1 cellular context compared by ENCODE assay signal in the genomic region with DNA sequence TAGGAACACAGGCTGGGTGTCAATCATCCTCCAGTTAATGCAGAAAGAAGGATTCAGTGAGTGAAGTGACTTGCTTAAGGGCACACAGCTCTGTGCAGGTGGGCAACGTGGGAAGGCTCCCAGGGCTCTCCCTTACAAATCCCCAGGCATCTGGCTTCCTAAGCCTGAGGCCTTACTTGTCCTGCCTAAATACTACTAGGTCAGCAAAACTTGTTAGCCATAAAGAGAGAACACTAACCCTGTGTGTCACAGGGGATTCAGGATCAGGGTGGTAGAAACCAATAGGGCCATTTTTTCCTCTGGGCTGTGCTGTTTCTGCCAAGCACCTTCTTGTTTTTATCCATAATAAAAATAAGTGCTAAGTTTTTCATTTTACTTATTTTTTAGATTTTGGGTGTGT.
A peak's percentile ranks its signal among the peaks of the same experiment; 100 is the strongest.
TF ChIP-seq lines count a peak whose summit lies in the region.

No MANE protein-coding gene starts in this region.

TF ChIP-seq in K562, 482 proteins besides CTCF, POLR2A, EP300 and RAD21:
- peak; percentile 44 for TF ChIP-seq MAFF (IDR thresholded peaks at IDR 0.05; ENCODE audit: low read length)
- TF ChIP-seq KAT7 (CRISPR knock-in tag; IDR thresholded peaks at IDR 0.05; ENCODE audit: borderline replicate concordance): no peak
- TF ChIP-seq, protein P1, sequence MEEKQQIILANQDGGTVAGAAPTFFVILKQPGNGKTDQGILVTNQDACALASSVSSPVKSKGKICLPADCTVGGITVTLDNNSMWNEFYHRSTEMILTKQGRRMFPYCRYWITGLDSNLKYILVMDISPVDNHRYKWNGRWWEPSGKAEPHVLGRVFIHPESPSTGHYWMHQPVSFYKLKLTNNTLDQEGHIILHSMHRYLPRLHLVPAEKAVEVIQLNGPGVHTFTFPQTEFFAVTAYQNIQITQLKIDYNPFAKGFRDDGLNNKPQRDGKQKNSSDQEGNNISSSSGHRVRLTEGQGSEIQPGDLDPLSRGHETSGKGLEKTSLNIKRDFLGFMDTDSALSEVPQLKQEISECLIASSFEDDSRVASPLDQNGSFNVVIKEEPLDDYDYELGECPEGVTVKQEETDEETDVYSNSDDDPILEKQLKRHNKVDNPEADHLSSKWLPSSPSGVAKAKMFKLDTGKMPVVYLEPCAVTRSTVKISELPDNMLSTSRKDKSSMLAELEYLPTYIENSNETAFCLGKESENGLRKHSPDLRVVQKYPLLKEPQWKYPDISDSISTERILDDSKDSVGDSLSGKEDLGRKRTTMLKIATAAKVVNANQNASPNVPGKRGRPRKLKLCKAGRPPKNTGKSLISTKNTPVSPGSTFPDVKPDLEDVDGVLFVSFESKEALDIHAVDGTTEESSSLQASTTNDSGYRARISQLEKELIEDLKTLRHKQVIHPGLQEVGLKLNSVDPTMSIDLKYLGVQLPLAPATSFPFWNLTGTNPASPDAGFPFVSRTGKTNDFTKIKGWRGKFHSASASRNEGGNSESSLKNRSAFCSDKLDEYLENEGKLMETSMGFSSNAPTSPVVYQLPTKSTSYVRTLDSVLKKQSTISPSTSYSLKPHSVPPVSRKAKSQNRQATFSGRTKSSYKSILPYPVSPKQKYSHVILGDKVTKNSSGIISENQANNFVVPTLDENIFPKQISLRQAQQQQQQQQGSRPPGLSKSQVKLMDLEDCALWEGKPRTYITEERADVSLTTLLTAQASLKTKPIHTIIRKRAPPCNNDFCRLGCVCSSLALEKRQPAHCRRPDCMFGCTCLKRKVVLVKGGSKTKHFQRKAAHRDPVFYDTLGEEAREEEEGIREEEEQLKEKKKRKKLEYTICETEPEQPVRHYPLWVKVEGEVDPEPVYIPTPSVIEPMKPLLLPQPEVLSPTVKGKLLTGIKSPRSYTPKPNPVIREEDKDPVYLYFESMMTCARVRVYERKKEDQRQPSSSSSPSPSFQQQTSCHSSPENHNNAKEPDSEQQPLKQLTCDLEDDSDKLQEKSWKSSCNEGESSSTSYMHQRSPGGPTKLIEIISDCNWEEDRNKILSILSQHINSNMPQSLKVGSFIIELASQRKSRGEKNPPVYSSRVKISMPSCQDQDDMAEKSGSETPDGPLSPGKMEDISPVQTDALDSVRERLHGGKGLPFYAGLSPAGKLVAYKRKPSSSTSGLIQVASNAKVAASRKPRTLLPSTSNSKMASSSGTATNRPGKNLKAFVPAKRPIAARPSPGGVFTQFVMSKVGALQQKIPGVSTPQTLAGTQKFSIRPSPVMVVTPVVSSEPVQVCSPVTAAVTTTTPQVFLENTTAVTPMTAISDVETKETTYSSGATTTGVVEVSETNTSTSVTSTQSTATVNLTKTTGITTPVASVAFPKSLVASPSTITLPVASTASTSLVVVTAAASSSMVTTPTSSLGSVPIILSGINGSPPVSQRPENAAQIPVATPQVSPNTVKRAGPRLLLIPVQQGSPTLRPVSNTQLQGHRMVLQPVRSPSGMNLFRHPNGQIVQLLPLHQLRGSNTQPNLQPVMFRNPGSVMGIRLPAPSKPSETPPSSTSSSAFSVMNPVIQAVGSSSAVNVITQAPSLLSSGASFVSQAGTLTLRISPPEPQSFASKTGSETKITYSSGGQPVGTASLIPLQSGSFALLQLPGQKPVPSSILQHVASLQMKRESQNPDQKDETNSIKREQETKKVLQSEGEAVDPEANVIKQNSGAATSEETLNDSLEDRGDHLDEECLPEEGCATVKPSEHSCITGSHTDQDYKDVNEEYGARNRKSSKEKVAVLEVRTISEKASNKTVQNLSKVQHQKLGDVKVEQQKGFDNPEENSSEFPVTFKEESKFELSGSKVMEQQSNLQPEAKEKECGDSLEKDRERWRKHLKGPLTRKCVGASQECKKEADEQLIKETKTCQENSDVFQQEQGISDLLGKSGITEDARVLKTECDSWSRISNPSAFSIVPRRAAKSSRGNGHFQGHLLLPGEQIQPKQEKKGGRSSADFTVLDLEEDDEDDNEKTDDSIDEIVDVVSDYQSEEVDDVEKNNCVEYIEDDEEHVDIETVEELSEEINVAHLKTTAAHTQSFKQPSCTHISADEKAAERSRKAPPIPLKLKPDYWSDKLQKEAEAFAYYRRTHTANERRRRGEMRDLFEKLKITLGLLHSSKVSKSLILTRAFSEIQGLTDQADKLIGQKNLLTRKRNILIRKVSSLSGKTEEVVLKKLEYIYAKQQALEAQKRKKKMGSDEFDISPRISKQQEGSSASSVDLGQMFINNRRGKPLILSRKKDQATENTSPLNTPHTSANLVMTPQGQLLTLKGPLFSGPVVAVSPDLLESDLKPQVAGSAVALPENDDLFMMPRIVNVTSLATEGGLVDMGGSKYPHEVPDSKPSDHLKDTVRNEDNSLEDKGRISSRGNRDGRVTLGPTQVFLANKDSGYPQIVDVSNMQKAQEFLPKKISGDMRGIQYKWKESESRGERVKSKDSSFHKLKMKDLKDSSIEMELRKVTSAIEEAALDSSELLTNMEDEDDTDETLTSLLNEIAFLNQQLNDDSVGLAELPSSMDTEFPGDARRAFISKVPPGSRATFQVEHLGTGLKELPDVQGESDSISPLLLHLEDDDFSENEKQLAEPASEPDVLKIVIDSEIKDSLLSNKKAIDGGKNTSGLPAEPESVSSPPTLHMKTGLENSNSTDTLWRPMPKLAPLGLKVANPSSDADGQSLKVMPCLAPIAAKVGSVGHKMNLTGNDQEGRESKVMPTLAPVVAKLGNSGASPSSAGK (IDR thresholded peaks at IDR 0.05): no peak
- TF ChIP-seq, protein P2, sequence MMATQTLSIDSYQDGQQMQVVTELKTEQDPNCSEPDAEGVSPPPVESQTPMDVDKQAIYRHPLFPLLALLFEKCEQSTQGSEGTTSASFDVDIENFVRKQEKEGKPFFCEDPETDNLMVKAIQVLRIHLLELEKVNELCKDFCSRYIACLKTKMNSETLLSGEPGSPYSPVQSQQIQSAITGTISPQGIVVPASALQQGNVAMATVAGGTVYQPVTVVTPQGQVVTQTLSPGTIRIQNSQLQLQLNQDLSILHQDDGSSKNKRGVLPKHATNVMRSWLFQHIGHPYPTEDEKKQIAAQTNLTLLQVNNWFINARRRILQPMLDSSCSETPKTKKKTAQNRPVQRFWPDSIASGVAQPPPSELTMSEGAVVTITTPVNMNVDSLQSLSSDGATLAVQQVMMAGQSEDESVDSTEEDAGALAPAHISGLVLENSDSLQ (IDR thresholded peaks at IDR 0.05): 0 out of 2 replicates have a peak, but pooled peaks have one; percentile 6
- TF ChIP-seq, protein P3, sequence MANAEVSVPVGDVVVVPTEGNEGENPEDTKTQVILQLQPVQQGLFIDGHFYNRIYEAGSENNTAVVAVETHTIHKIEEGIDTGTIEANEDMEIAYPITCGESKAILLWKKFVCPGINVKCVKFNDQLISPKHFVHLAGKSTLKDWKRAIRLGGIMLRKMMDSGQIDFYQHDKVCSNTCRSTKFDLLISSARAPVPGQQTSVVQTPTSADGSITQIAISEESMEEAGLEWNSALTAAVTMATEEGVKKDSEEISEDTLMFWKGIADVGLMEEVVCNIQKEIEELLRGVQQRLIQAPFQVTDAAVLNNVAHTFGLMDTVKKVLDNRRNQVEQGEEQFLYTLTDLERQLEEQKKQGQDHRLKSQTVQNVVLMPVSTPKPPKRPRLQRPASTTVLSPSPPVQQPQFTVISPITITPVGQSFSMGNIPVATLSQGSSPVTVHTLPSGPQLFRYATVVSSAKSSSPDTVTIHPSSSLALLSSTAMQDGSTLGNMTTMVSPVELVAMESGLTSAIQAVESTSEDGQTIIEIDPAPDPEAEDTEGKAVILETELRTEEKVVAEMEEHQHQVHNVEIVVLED (CRISPR knock-in tag; IDR thresholded peaks at IDR 0.05): no peak
- TF ChIP-seq MAFK (IDR thresholded peaks at IDR 0.05; ENCODE audit: low read length): peak; percentile 36; the same call in 1 of the 2 replicates
- 0 out of 2 replicates have a peak, but pooled peaks have one; percentile 31 for TF ChIP-seq C11orf30 (IDR thresholded peaks at IDR 0.05; ENCODE audit: low read depth)
- peak; percentile 65 for TF ChIP-seq ZNF316 (IDR thresholded peaks at IDR 0.05)
- no peak for TF ChIP-seq CAMTA2 (CRISPR knock-in tag; conservative IDR thresholded peaks at IDR 0.05)
